Comparison of ENCODE assay signal across 22 cellular contexts in the genomic region with DNA sequence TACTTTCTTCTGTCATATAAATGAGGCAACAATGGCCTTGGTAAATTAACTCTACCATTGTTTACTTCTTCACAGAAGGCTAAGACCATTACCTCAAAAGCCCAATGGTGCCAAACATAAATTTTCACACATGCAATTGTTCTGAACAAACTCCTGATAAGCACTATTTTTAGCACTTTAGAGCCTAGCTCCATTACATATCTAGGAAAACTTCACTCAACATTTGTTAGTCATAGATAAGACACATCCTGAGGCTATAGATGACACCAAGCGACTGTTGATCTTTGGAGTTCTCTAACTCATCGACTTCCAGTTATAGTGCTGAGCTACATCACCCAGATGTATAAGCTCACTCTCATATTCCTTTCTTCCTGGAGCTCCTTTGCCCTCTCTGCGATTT.
DNase-seq lines count a peak whose midpoint lies in the region; ATAC-seq, FAIRE-seq and TF ChIP-seq lines count a peak whose summit lies in the region.
"Had no signal": no experiment of that assay in that cellular context is flagged by ENCODE, and none has a peak within 500 bp of the region (broad histone marks: within the 10 kb centered on the region; RNA-seq: fewer than 3 reads in every experiment).

No MANE protein-coding gene starts in this region.

- H3K79me2 ChIP-seq in GM23338 (replicated peaks; ENCODE audit: insufficient read depth) (no peaks in the 10 kb centered on the region), K562 (ENCODE audit: control insufficient read depth, insufficient read depth, low read length) (no peaks in the 10 kb centered on the region), mesendoderm (ENCODE audit: control insufficient read depth, insufficient read depth, low read length) (no peaks in the 10 kb centered on the region)

- no peak overlapping the region for H3K23ac ChIP-seq in mesendoderm (ENCODE audit: low read length)

- CTCF ChIA-PET in K562 (lab: Yijun Ruan, JAX; ENCODE audit: low intra/inter-chr PET ratio) = no interaction called here

- no peaks in the 10 kb centered on the region for H3F3A ChIP-seq in GM23338 (replicated peaks; ENCODE audit: low read depth)

- H3K27ac Mint-ChIP-seq in GM23338 = no peak overlapping the region
- H3K27ac Mint-ChIP-seq: CD4-positive, CD25-positive, alpha-beta regulatory T cell; HFFc6 had no signal

- no peak overlapping the region for H2AK5ac ChIP-seq in mesendoderm (ENCODE audit: low read length)

- H3K9me3 ChIP-seq in K562 (replicated peaks; ENCODE audit: control insufficient read depth, insufficient read depth, low read depth, low read length) = peaks cover 3% of the 10 kb centered on the region; the same call in 1 of the 2 replicates
- H3K9me3 ChIP-seq: BE2C had no signal

- DNase-seq in GM23338 (ENCODE audit: low spot score) (no peak), OCI-M1 (lab: John Stamatoyannopoulos, UW) (peak; percentile 95), K562 (ENCODE audit: extremely low read depth in 1 of 4, low spot score in 3 of 4) (peak in 3 of 4 experiments; percentile 6 to 37 (median 19)), mesendoderm (peak; percentile 38), dermis blood vessel endothelial cell (no peak), epidermal melanocyte (ENCODE audit: insufficient read length, low spot score) (no peak)
- DNase-seq: BE2C; CD4-positive, CD25-positive, alpha-beta regulatory T cell; COR-L47; GDM1; HFFc6; NCI-H2029 treated with DMSO at 0.1 percent for 48 hours; NCI-H345; NCI-H774; PC-3; SIG-M5 had no signal

- intact Hi-C loops in K562 (cut with micrococcal nuclease) = no loop called here

- H4K8ac ChIP-seq in mesendoderm (ENCODE audit: low read depth, low read length) = no peak overlapping the region

- TF ChIP-seq CTCF in GM23338 (conservative IDR thresholded peaks at IDR 0.05; ENCODE audit: low read depth in 2 of 2) = no peak
- TF ChIP-seq CTCF in K562 (IDR thresholded peaks at IDR 0.05 in 2 of 3, conservative IDR thresholded peaks at IDR 0.05 in 1 of 3; ENCODE audit: insufficient read depth in 2 of 3, low read depth in 1 of 3, low read length in 3 of 3) = no peak

- H3K4me1 ChIP-seq in GM23338 (ENCODE audit: insufficient read depth) (no peaks in the 10 kb centered on the region), K562 (replicated peaks in 1 of 2; ENCODE audit: control insufficient read depth in 2 of 2, insufficient read depth in 2 of 2, low read length in 2 of 2) (no peaks in the 10 kb centered on the region), mesendoderm (ENCODE audit: control insufficient read depth, low read depth, low read length) (peaks cover 2% of the 10 kb centered on the region)

- in situ Hi-C loops in K562 (cut with MboI) = no loop called here

- H2BK5ac ChIP-seq in mesendoderm (ENCODE audit: low read length) = no peak overlapping the region

- H2BK120ac ChIP-seq in mesendoderm (ENCODE audit: low read depth, low read length) = no peak overlapping the region

- H3K9me2 ChIP-seq in GM23338 (ENCODE audit: insufficient read depth) = no peaks in the 10 kb centered on the region

- H3K27ac ChIP-seq in GM23338 (ENCODE audit: low read depth) (no peak overlapping the region), K562 (ENCODE audit: extremely low read depth, low read depth, low read length) (peak overlapping the region; percentile 68), mesendoderm (ENCODE audit: low read depth, low read length) (no peak overlapping the region)
- H3K27ac ChIP-seq: KMS-11, RWPE1 had no signal

- FAIRE-seq in K562 (lab: Jason Lieb, UNC) = peak; percentile 74
- FAIRE-seq: GM19239, H54 had no signal

- H3K4me3 ChIP-seq in GM23338 (no peak overlapping the region), K562 (no peak overlapping the region), mesendoderm (ENCODE audit: low read length) (no peak overlapping the region)

- BruUV-seq in K562 (replicated peaks; lab: Mats Ljungman, UMichigan) = no TSS peak

- H3K4me3 Mint-ChIP-seq in GM23338 = no peak overlapping the region
- H3K4me3 Mint-ChIP-seq: CD4-positive, CD25-positive, alpha-beta regulatory T cell; HFFc6 had no signal

- no peak for TF ChIP-seq RAD21 in K562 (CRISPR knock-in tag; conservative IDR thresholded peaks at IDR 0.05 in 1 of 2, IDR thresholded peaks at IDR 0.05 in 1 of 2)

- no peaks in the 10 kb centered on the region for H3K9me1 ChIP-seq in K562 (ENCODE audit: control insufficient read depth, insufficient read depth, low read length)

- H3K4me1 Mint-ChIP-seq in GM23338 = no peaks in the 10 kb centered on the region
- H3K4me1 Mint-ChIP-seq: CD4-positive, CD25-positive, alpha-beta regulatory T cell had no signal

- H3K56ac ChIP-seq in mesendoderm (ENCODE audit: low read length) = no peak overlapping the region

- ATAC-seq in GM23338 (no peak), K562 (peak; percentile 83), HG03469 (IDR thresholded peaks at IDR 0.05; ENCODE audit: unreplicated experiment) (no peak)
- ATAC-seq: PC-3, SK-N-SH treated with all-trans-retinoic acid at 6 μM for 48 hours had no signal

- H3K9ac ChIP-seq in K562 (ENCODE audit: insufficient read depth in 1 of 2, low read depth in 2 of 2, low read length in 2 of 2) (no peak overlapping the region; a peak in 1 of 4 replicates), mesendoderm (ENCODE audit: low read length) (no peak overlapping the region)
- H3K9ac ChIP-seq: KMS-11 had no signal

- no peak overlapping the region for H2BK15ac ChIP-seq in mesendoderm (replicated peaks; ENCODE audit: low read depth)

- no peaks in the 10 kb centered on the region for H3K79me1 ChIP-seq in mesendoderm (ENCODE audit: low read length)

- no peak overlapping the region for H3K4ac ChIP-seq in mesendoderm (ENCODE audit: low read depth, low read length)

- peak; percentile 72; the same call in 1 of the 2 replicates for TF ChIP-seq EP300 in K562 (IDR thresholded peaks at IDR 0.05; ENCODE audit: low read length)

- H3K4me2 ChIP-seq in GM23338 (no peak overlapping the region), K562 (ENCODE audit: insufficient read depth, low read length) (no peak overlapping the region), mesendoderm (ENCODE audit: low read length) (no peak overlapping the region)
- H3K4me2 ChIP-seq: KMS-11 had no signal

- peaks cover 15% of the 10 kb centered on the region for H3K9me3 Mint-ChIP-seq in GM23338

- no peak overlapping the region for H3K18ac ChIP-seq in mesendoderm (ENCODE audit: low read length)

- no peaks in the 10 kb centered on the region for H3K36me3 Mint-ChIP-seq in GM23338 (ENCODE audit: low read depth)
- H3K36me3 Mint-ChIP-seq: CD4-positive, CD25-positive, alpha-beta regulatory T cell had no signal

- H3K27me3 ChIP-seq in GM23338 (ENCODE audit: insufficient read depth) (no peaks in the 10 kb centered on the region), K562 (ENCODE audit: control insufficient read depth in 2 of 2, insufficient read depth in 2 of 2, low read length in 2 of 2) (no peaks in the 10 kb centered on the region), mesendoderm (ENCODE audit: insufficient read depth, low read length, poor library complexity) (no peaks in the 10 kb centered on the region)
- H3K27me3 ChIP-seq: BE2C had no signal

- H3K27me3 Mint-ChIP-seq in GM23338 (ENCODE audit: insufficient read depth, low read depth, poor library complexity) = no peaks in the 10 kb centered on the region
- H3K27me3 Mint-ChIP-seq: CD4-positive, CD25-positive, alpha-beta regulatory T cell had no signal

- 0% methylated on average over 3 of the region's 3 CpGs for WGBS in K562 (ENCODE audit: insufficient coverage, low coverage, missing lambda C conversion rate)
- WGBS in mesendoderm (ENCODE audit: extremely low coverage, insufficient coverage, low lambda C conversion rate) = no CpG with 5 or more reads among the region's 3 CpGs

- H4K20me1 ChIP-seq in GM23338 (replicated peaks; ENCODE audit: insufficient read depth) (no peaks in the 10 kb centered on the region), K562 (replicated peaks; ENCODE audit: control insufficient read depth, insufficient read depth, low read length) (no peaks in the 10 kb centered on the region)

- POLR2A ChIA-PET in K562 (lab: Yijun Ruan, JAX) = interaction anchor here (0.6 kb wide), 1 partner anchor 13 kb away, joined by 4 read pairs; no protein-coding TSS in a partner anchor

- no peak overlapping the region for H4K5ac ChIP-seq in mesendoderm (ENCODE audit: low read length)

- H3K36me3 ChIP-seq in GM23338 (ENCODE audit: insufficient read depth) (no peaks in the 10 kb centered on the region), K562 (ENCODE audit: control insufficient read depth, insufficient read depth, low read length) (no peaks in the 10 kb centered on the region), mesendoderm (ENCODE audit: control insufficient read depth, insufficient read depth, low read length) (no peaks in the 10 kb centered on the region)
- H3K36me3 ChIP-seq: BE2C had no signal

- H2AFZ ChIP-seq in GM23338 = peak overlapping the region; percentile 41; the same call in 1 of the 2 replicates
- H2AFZ ChIP-seq in K562 (ENCODE audit: low read depth, low read length) = 0 out of 2 replicates have a peak overlapping the region, but pooled peaks have one; percentile 12

- TF ChIP-seq POLR2A in K562 (conservative IDR thresholded peaks at IDR 0.05) = no peak

TF ChIP-seq in GM23338, 12 proteins besides CTCF, POLR2A, EP300 and RAD21 (continues in another document):
- TF ChIP-seq EZH2phosphoT487 (IDR thresholded peaks at IDR 0.05; ENCODE audit: unreplicated experiment) (no peak), POLR2AphosphoS5 (IDR thresholded peaks at IDR 0.05; ENCODE audit: low read depth) (no peak), CREB1 (CRISPR knock-in tag; IDR thresholded peaks at IDR 0.05; ENCODE audit: low read depth) (no peak), ZNF114 (CRISPR knock-in tag; IDR thresholded peaks at IDR 0.05) (no peak)

TF ChIP-seq in K562, 482 proteins besides CTCF, POLR2A, EP300 and RAD21 (continues in another document):
- TF ChIP-seq HNRNPK (IDR thresholded peaks at IDR 0.05; ENCODE audit: low read depth, low read length, poor library complexity, severe bottlenecking) (no peak), ZNF79 (CRISPR knock-in tag; IDR thresholded peaks at IDR 0.05; ENCODE audit: low read depth) (no peak), ZBTB17 (CRISPR knock-in tag; IDR thresholded peaks at IDR 0.05) (no peak), SMAD4 (CRISPR knock-in tag; conservative IDR thresholded peaks at IDR 0.05) (no peak), ZNF316 (IDR thresholded peaks at IDR 0.05) (no peak), ZNF239 (CRISPR knock-in tag; IDR thresholded peaks at IDR 0.05) (no peak), ZSCAN29 (IDR thresholded peaks at IDR 0.05) (no peak)

Comparison
In these comparisons a context has a peak if more than half of its experiments do, and no peak if none do; other contexts are left out.
1. DNase-seq: peak in OCI-M1 (single experiment), K562 (3 of 4) and mesendoderm (single experiment); none in GM23338 (single experiment), dermis blood vessel endothelial cell (single experiment) and epidermal melanocyte (single experiment).